In the genomic region with DNA sequence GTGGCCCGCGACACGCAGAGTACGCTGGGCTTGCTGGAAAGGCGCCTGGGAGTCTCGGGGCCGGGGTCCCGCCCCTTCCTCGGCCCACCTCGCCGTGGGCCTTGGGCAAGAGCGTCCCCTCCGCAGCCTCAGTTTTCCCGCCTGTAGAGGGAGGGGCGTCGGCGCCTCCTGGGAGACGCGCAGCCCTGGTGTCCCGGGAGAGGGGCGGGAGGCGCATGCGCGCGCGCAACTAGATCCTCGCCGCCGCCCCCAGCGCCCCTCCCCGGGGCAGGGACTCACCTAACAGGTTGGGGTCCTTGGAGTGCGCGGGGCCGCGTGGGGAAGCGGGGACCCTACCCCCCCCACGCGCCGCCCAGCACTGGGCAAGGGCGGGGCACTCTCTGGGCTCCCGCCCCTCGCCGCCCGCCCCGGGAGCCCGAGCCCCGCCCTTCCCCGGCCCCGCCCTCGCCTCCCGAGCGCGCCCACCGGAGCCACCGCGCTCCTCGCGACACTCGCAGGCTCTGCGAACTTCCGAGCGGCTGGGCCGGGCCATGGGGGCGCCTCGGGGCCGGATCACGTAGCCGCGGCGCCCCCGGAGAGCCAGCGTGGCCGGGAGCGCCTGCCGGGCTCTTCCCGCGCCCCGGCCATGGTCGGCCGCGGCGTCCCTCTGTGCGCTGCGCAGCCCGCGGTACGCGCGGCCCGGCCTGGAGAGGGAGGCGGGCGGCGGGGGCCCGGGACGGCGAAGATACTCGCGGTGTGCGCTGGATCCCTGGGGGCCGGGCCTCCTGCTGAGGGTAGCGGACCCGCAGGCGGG, we compare ENCODE assay signal across 1 cellular context.
TF ChIP-seq lines count a peak whose summit lies in the region.

A gene (plus strand): TSS at position 490 of the 793 bp plus-strand sequence. CDS start 136 bp downstream, at position 626.

TF ChIP-seq in A549, 52 proteins besides CTCF, POLR2A, EP300 and RAD21 (continued from another document):
- TF ChIP-seq FOSB (CRISPR knock-in tag; IDR thresholded peaks at IDR 0.05) = no peak
- no peak for TF ChIP-seq NR3C1 (IDR thresholded peaks at IDR 0.05)
- TF ChIP-seq ZSCAN20 (CRISPR knock-in tag; IDR thresholded peaks at IDR 0.05) = no peak
- TF ChIP-seq, protein P1, sequence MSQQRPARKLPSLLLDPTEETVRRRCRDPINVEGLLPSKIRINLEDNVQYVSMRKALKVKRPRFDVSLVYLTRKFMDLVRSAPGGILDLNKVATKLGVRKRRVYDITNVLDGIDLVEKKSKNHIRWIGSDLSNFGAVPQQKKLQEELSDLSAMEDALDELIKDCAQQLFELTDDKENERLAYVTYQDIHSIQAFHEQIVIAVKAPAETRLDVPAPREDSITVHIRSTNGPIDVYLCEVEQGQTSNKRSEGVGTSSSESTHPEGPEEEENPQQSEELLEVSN (IDR thresholded peaks at IDR 0.05; ENCODE audit: borderline replicate concordance, low read depth) = peak; percentile 94
